In genomic region chr19:10461047-10461949, GRCh38 we compare ENCODE assay signal across 8 cellular contexts. TPM values are rescaled to one million over a fixed set of nuclear protein-coding genes. Genes with fewer than 3 reads are reported as not detected.
DNase-seq lines count a peak whose midpoint lies in the region; ATAC-seq and TF ChIP-seq lines count a peak whose summit lies in the region.

No MANE protein-coding gene starts in this region.

- in situ Hi-C loops in transverse colon (cut with MboI; ENCODE audit: low pct_ligation_motif_present in 1 of 4, low pct_unique_long_range_greater_than_20kb in 1 of 4, low sequenced_read_pairs in 3 of 4) = no loop called here

- H3K27ac ChIP-seq in C4-2B = peak overlapping the region; percentile 16; the same call in 1 of the 2 replicates
- peak overlapping the region in 2 of 5 donors; percentile 6 to 41 for H3K27ac ChIP-seq in adrenal gland
- H3K27ac ChIP-seq in heart right ventricle = no peak overlapping the region
- peak overlapping the region in 3 of 4 donors; percentile 1 to 44 (median 6) for H3K27ac ChIP-seq in transverse colon

- no peaks in the 10 kb centered on the region for H3K27me3 ChIP-seq in adrenal gland
- no peaks in the 10 kb centered on the region for H3K27me3 ChIP-seq in heart right ventricle
- no peaks in the 10 kb centered on the region for H3K27me3 ChIP-seq in transverse colon

- H3K9me3 ChIP-seq in adrenal gland (replicated peaks in 1 of 3) = no peaks in the 10 kb centered on the region
- no peaks in the 10 kb centered on the region for H3K9me3 ChIP-seq in heart right ventricle
- no peaks in the 10 kb centered on the region for H3K9me3 ChIP-seq in transverse colon

- DNase-seq in HuH-7.5 (ENCODE audit: low spot score) (peak; percentile 87), T follicular helper cell (ENCODE audit: low read depth) (peak; percentile 81), adrenal gland (peak; percentile 97 to 99 (median 97)), heart right ventricle (peak; percentile 93 to 94), posterior vena cava (ENCODE audit: low spot score) (peak; percentile 98), transverse colon (peak; percentile 96)

- peak; percentile 90 for ATAC-seq in GM21360 (IDR thresholded peaks at IDR 0.05; ENCODE audit: unreplicated experiment)
- peak; percentile 96 to 97 (median 97) for ATAC-seq in heart right ventricle

- H3K4me3 ChIP-seq in adrenal gland (peak overlapping the region in 1 of 4 donors; percentile 7), heart right ventricle (peak overlapping the region in 7 of 10 donors; percentile 10 to 49 (median 42)), transverse colon (peak overlapping the region in 3 of 4 donors; percentile 13 to 46 (median 18))

- H3K36me3 ChIP-seq in adrenal gland (replicated peaks in 1 of 2) = no peaks in the 10 kb centered on the region
- peaks cover 0 to 72% (median 0%) of the 10 kb centered on the region in 9 donors for H3K36me3 ChIP-seq in heart right ventricle
- no peaks in the 10 kb centered on the region for H3K36me3 ChIP-seq in transverse colon

- peaks cover 5 to 6% of the 10 kb centered on the region in 2 donors for H3K4me1 ChIP-seq in adrenal gland (replicated peaks in 1 of 2)
- H3K4me1 ChIP-seq in heart right ventricle = peaks cover 0 to 8% (median 0%) of the 10 kb centered on the region in 9 donors
- H3K4me1 ChIP-seq in transverse colon = peaks cover 5 to 7% (median 5%) of the 10 kb centered on the region in 4 donors

- 0 to 6% (median 4%) methylated on average over 7 to 45 of the region's 45 CpGs for WGBS in adrenal gland, 4 donors
- WGBS in heart right ventricle, 2 donors = 6 to 10% methylated on average over 45 of the region's 45 CpGs
- WGBS in transverse colon (ENCODE audit: low coverage in 1 of 2), 2 donors = 20 to 25% methylated on average over 1 to 44 of the region's 45 CpGs

- TF ChIP-seq POLR2A in adrenal gland (IDR thresholded peaks at IDR 0.05) (peak in 1 of 2 donors; percentile 24), transverse colon (IDR thresholded peaks at IDR 0.05) (no peak)

- intact Hi-C loops in adrenal gland (cut with DNase I) = no loop called here
- intact Hi-C loops in heart right ventricle (cut with DNase I) = no loop called here
- intact Hi-C loops in posterior vena cava (cut with DNase I) = no loop called here
- intact Hi-C loops in transverse colon (cut with DNase I; ENCODE audit: low total_unique reads) = no loop called here

- no peak for TF ChIP-seq EP300 in transverse colon (IDR thresholded peaks at IDR 0.05; ENCODE audit: low read depth)

- no peak for TF ChIP-seq CTCF in C4-2B (conservative IDR thresholded peaks at IDR 0.05)
- TF ChIP-seq CTCF in adrenal gland (IDR thresholded peaks at IDR 0.05) = no peak
- TF ChIP-seq CTCF in heart right ventricle (IDR thresholded peaks at IDR 0.05) = no peak
- no peak for TF ChIP-seq CTCF in transverse colon (IDR thresholded peaks at IDR 0.05)

RNA-seq across cellular contexts. Expression of gene PDE4A, which starts 41.0 kb away (rescaled TPM):
- total RNA-seq in adrenal gland (10 to 100 TPM in 7 of 8 donors, 1 to 10 TPM in 1; 6.2 to 20.4 (median 13.1) TPM), heart right ventricle (10 to 100 TPM; 10.4 to 50.7 (median 17.3) TPM), posterior vena cava (10 to 100 TPM; 10.9 to 12.8 TPM), transverse colon (10 to 100 TPM in 3 of 4 donors, 1 to 10 TPM in 1; 9.0 to 15.9 (median 13.1) TPM)
- polyA plus RNA-seq in adrenal gland (1 to 10 TPM; 4.4 to 10.0 (median 6.4) TPM), heart right ventricle (10 to 100 TPM in 1 of 2 donors, 1 to 10 TPM in 1; 3.5 to 14.3 TPM)

RNA-seq across cellular contexts. Expression of gene KEAP1, which starts 41.9 kb away (rescaled TPM):
- total RNA-seq in adrenal gland = 100 to 1,000 TPM in 1 of 8 donors, 10 to 100 TPM in 7; 71.1 to 106 (median 75.1) TPM
- polyA plus RNA-seq in adrenal gland = 100 to 1,000 TPM in 1 of 3 donors, 10 to 100 TPM in 2; 71.0 to 101 (median 97.3) TPM
- 10 to 100 TPM; 51.4 to 84.9 (median 60.0) TPM for total RNA-seq in heart right ventricle
- polyA plus RNA-seq in heart right ventricle = 10 to 100 TPM; 49.1 to 74.5 TPM
- total RNA-seq in posterior vena cava = 10 to 100 TPM; 37.4 to 48.1 TPM
- 100 to 1,000 TPM in 1 of 4 donors, 10 to 100 TPM in 3; 54.8 to 348 (median 79.1) TPM for total RNA-seq in transverse colon

RNA-seq across cellular contexts. Expression of gene S1PR5, which starts 55.9 kb away (rescaled TPM):
- total RNA-seq in adrenal gland (1 to 10 TPM in 2 of 8 donors, under 1 TPM in 5, not detected in 1; 0.14 to 3.0 (median 0.55) TPM), heart right ventricle (1 to 10 TPM in 1 of 10 donors, under 1 TPM in 6, not detected in 3; 0.12 to 1.1 (median 0.36) TPM), posterior vena cava (not detected), transverse colon (not detected)
- polyA plus RNA-seq in adrenal gland (under 1 TPM; 0.37 to 0.97 (median 0.51) TPM), heart right ventricle (under 1 TPM; 0.13 to 0.15 TPM)

RNA-seq across cellular contexts. Expression of gene CDC37, which starts 58.0 kb away (rescaled TPM):
- total RNA-seq in adrenal gland = 100 to 1,000 TPM in 3 of 8 donors, 10 to 100 TPM in 5; 72.8 to 137 (median 97.2) TPM
- 100 to 1,000 TPM; 117 to 518 (median 317) TPM for polyA plus RNA-seq in adrenal gland
- 100 to 1,000 TPM; 106 to 179 (median 121) TPM for total RNA-seq in heart right ventricle
- polyA plus RNA-seq in heart right ventricle = 100 to 1,000 TPM; 217 to 422 TPM
- 100 to 1,000 TPM; 106 to 109 TPM for total RNA-seq in posterior vena cava
- total RNA-seq in transverse colon = 100 to 1,000 TPM; 125 to 168 (median 162) TPM

Comparison
In these comparisons a context has a peak if more than half of its experiments do, and no peak if none do; other contexts are left out.
1. H3K27ac ChIP-seq: peak in C4-2B (single experiment) and transverse colon (3 of 4); none in heart right ventricle (0 of 10).
2. Peak in every context shown above with its lines, with median percentiles within 50 percentile points of each other: DNase-seq.